8 cellular contexts compared by ENCODE assay signal in the genomic region with DNA sequence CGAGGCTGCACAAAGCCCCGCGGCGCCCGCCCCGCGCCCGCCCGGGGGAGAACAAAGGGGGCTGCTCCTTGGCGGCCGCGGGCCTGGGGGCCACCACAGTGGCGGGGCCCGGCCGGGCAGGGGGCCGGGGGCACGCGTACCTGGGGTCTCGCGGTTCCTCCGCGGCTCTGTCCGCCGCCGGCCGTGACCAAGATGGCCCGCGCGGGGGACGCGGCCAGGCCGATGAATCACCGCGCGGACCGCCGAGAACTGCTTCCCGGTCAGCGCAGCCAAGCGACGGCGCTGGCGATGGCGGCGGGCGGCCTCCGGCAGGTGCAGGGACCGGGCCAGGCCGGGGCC. TPM values are rescaled to one million over a fixed set of nuclear protein-coding genes. Genes with fewer than 3 reads are reported as not detected.
DNase-seq lines count a peak whose midpoint lies in the region; ATAC-seq, FAIRE-seq and TF ChIP-seq lines count a peak whose summit lies in the region.

A gene (minus strand): TSS at position 330 of the 339 bp plus-strand sequence. CDS start 677 bp downstream, outside the sequence.

- 0 to 2% (median 0%) methylated on average over 3 to 49 of the region's 49 CpGs; no CpG with 5 or more reads in 1 of the 5 donors for WGBS in stomach, 5 donors

- H3K36me3 ChIP-seq in astrocyte (ENCODE audit: insufficient read depth, low read length) (peaks cover 6% of the 10 kb centered on the region), keratinocyte (ENCODE audit: control insufficient read depth in 2 of 2, extremely low read depth in 1 of 2, insufficient read depth in 2 of 2, low read length in 2 of 2) (no peaks in the 10 kb centered on the region), stomach (peaks cover 0 to 24% (median 11%) of the 10 kb centered on the region in 4 donors)

- no peak for ATAC-seq in stimulated activated naive CD8-positive, alpha-beta T cell treated with anti-CD3 and anti-CD28 coated beads, Interleukin-15, Interleukin-2, amounts not matched to agents 100 U/mL and 50 U/mL, for 24 hours

- peaks cover 8% of the 10 kb centered on the region for H3K9me3 Mint-ChIP-seq in stimulated activated naive CD8-positive, alpha-beta T cell treated with anti-CD3 and anti-CD28 coated beads, Interleukin-15, Interleukin-2, amounts not matched to agents 100 ng/mL and 50 ng/mL, for 24 hours
- peaks cover 9% of the 10 kb centered on the region for H3K9me3 Mint-ChIP-seq in astrocyte (ENCODE audit: unreplicated experiment)

- TF ChIP-seq CTCF in astrocyte (IDR thresholded peaks at IDR 0.05; ENCODE audit: insufficient read depth, low read depth, low read length) (no peak), keratinocyte (optimal IDR thresholded peaks at IDR 0.05 in 1 of 3, IDR thresholded peaks at IDR 0.05 in 1 of 3, conservative IDR thresholded peaks at IDR 0.05 in 1 of 3; ENCODE audit: extremely low read depth in 1 of 3, insufficient read depth in 2 of 3, low read length in 3 of 3) (no peak), stomach (IDR thresholded peaks at IDR 0.05) (no peak)

- H3K27ac Mint-ChIP-seq in stimulated activated naive CD8-positive, alpha-beta T cell treated with anti-CD3 and anti-CD28 coated beads, Interleukin-15, Interleukin-2, amounts not matched to agents 100 ng/mL and 50 ng/mL, for 24 hours: peak within 1 kb of the TSS; percentile 86
- H3K27ac Mint-ChIP-seq in astrocyte (ENCODE audit: unreplicated experiment): peak within 1 kb of the TSS; percentile 26

- H3K9me3 ChIP-seq in astrocyte (ENCODE audit: insufficient read depth, low read depth, low read length) (no peaks in the 10 kb centered on the region), keratinocyte (ENCODE audit: control insufficient read depth, low read depth, low read length) (no peaks in the 10 kb centered on the region), stomach (peaks cover 0 to 7% (median 0%) of the 10 kb centered on the region in 4 donors)

- H3K9me1 ChIP-seq in keratinocyte (ENCODE audit: control insufficient read depth, extremely low read depth, insufficient read depth, low read length): no peaks in the 10 kb centered on the region

- intact Hi-C loops in stomach (cut with DNase I; ENCODE audit: low total_unique reads): no loop called here

- no peaks in the 10 kb centered on the region for H3K27me3 ChIP-seq in astrocyte (ENCODE audit: insufficient read depth, low read length)
- no peaks in the 10 kb centered on the region for H3K27me3 ChIP-seq in keratinocyte (ENCODE audit: control insufficient read depth, extremely low read depth, insufficient read depth, low read length)
- no peaks in the 10 kb centered on the region for H3K27me3 ChIP-seq in stomach

- H3K4me3 Mint-ChIP-seq in stimulated activated naive CD8-positive, alpha-beta T cell treated with anti-CD3 and anti-CD28 coated beads, Interleukin-15, Interleukin-2, amounts not matched to agents 100 ng/mL and 50 ng/mL, for 24 hours: peak within 1 kb of the TSS; percentile 79
- peak within 1 kb of the TSS; percentile 83 for H3K4me3 Mint-ChIP-seq in astrocyte (ENCODE audit: unreplicated experiment)

- no peak for TF ChIP-seq POLR2A in stomach (IDR thresholded peaks at IDR 0.05)

- peak within 1 kb of the TSS; percentile 88 for H3K27ac ChIP-seq in astrocyte (ENCODE audit: low read depth, low read length)
- peak within 1 kb of the TSS; percentile 31 for H3K27ac ChIP-seq in keratinocyte (ENCODE audit: control insufficient read depth, insufficient read depth, low read length)
- peak within 1 kb of the TSS; percentile 78 to 95 (median 90) for H3K27ac ChIP-seq in stomach

- H3K9ac ChIP-seq in astrocyte (ENCODE audit: low read length) (peak within 1 kb of the TSS; percentile 92), keratinocyte (ENCODE audit: control insufficient read depth, extremely low read depth, insufficient read depth, low read length) (peak within 1 kb of the TSS; percentile 66)

- peaks cover 43% of the 10 kb centered on the region for H3K4me1 Mint-ChIP-seq in stimulated activated naive CD8-positive, alpha-beta T cell treated with anti-CD3 and anti-CD28 coated beads, Interleukin-15, Interleukin-2, amounts not matched to agents 100 ng/mL and 50 ng/mL, for 24 hours (ENCODE audit: low read depth)
- H3K4me1 Mint-ChIP-seq in astrocyte (ENCODE audit: low read depth, unreplicated experiment): peaks cover 2% of the 10 kb centered on the region

- FAIRE-seq in astrocyte (lab: Jason Lieb, UNC): no peak
- no peak for FAIRE-seq in keratinocyte (lab: Jason Lieb, UNC)

- dilution Hi-C loops in keratinocyte (cut with MboI; ENCODE audit: extremely low pct_ligation_motif_present, low sequenced_read_pairs): no loop called here

- peak within 1 kb of the TSS; percentile 70 for H3K4me3 ChIP-seq in astrocyte (ENCODE audit: insufficient read depth, low read depth, low read length)
- H3K4me3 ChIP-seq in keratinocyte (ENCODE audit: control insufficient read depth in 2 of 3, extremely low read depth in 1 of 3, insufficient read depth in 2 of 3, low read depth in 1 of 3, low read length in 3 of 3): peak within 1 kb of the TSS; percentile 45 to 69 (median 69)
- peak within 1 kb of the TSS; percentile 65 to 90 (median 86) for H3K4me3 ChIP-seq in stomach

- peak within 1 kb of the TSS; percentile 97 for H3K4me2 ChIP-seq in astrocyte (ENCODE audit: low read length)
- peak within 1 kb of the TSS; percentile 71 for H3K4me2 ChIP-seq in keratinocyte (ENCODE audit: control insufficient read depth, extremely low read depth, insufficient read depth, low read depth, low read length)

- H3K79me2 ChIP-seq in astrocyte (ENCODE audit: insufficient read depth, low read length): peaks cover 50% of the 10 kb centered on the region
- H3K79me2 ChIP-seq in keratinocyte (ENCODE audit: control insufficient read depth, insufficient read depth, low read length): no peaks in the 10 kb centered on the region

- peaks cover 9% of the 10 kb centered on the region for H3K4me1 ChIP-seq in astrocyte (ENCODE audit: insufficient read depth, low read length)
- peaks cover 3% of the 10 kb centered on the region for H3K4me1 ChIP-seq in keratinocyte (ENCODE audit: control insufficient read depth, extremely low read depth, insufficient read depth, low read length)
- peaks cover 14 to 53% (median 35%) of the 10 kb centered on the region in 4 donors for H3K4me1 ChIP-seq in stomach

- no peak for DNase-seq in stimulated activated naive CD8-positive, alpha-beta T cell treated with anti-CD3 and anti-CD28 coated beads, Interleukin-15, Interleukin-2, amounts not matched to agents 100 U/mL and 50 U/mL, for 24 hours
- DNase-seq in astrocyte (ENCODE audit: low read depth) (peak; percentile 41), keratinocyte (ENCODE audit: low read depth, low spot score) (no peak), stomach (no peak), NK-92 (lab: John Stamatoyannopoulos, UW; ENCODE audit: unreplicated experiment) (no peak)
- DNase-seq in effector CD8-positive, alpha-beta T cell (lab: John Stamatoyannopoulos, UW): no peak
- no peak for DNase-seq in stimulated activated CD4-positive, alpha-beta T cell treated with anti-CD3 and anti-CD28 coated beads, Interleukin-4, amount 100 ng/mL, for 1 hour

- H4K20me1 ChIP-seq in astrocyte (ENCODE audit: insufficient read depth, low read length): peaks cover 33% of the 10 kb centered on the region
- no peaks in the 10 kb centered on the region for H4K20me1 ChIP-seq in keratinocyte (ENCODE audit: control insufficient read depth, extremely low read depth, insufficient read depth, low read length)

- peaks cover 27% of the 10 kb centered on the region for H3K36me3 Mint-ChIP-seq in stimulated activated naive CD8-positive, alpha-beta T cell treated with anti-CD3 and anti-CD28 coated beads, Interleukin-15, Interleukin-2, amounts not matched to agents 100 ng/mL and 50 ng/mL, for 24 hours (ENCODE audit: low read depth)
- peaks cover 15% of the 10 kb centered on the region for H3K36me3 Mint-ChIP-seq in astrocyte (ENCODE audit: low read depth, unreplicated experiment)

- H2AFZ ChIP-seq in astrocyte (ENCODE audit: low read depth, low read length): peak within 1 kb of the TSS; percentile 75
- H2AFZ ChIP-seq in keratinocyte (ENCODE audit: control insufficient read depth, low read length): peak within 1 kb of the TSS; percentile 43

- TF ChIP-seq EP300 in stomach (IDR thresholded peaks at IDR 0.05): no peak

- no peaks in the 10 kb centered on the region for H3K27me3 Mint-ChIP-seq in stimulated activated naive CD8-positive, alpha-beta T cell treated with anti-CD3 and anti-CD28 coated beads, Interleukin-15, Interleukin-2, amounts not matched to agents 100 ng/mL and 50 ng/mL, for 24 hours
- H3K27me3 Mint-ChIP-seq in astrocyte (ENCODE audit: low read depth, unreplicated experiment): no peaks in the 10 kb centered on the region

RNA-seq across cellular contexts. Expression of the gene that starts here (rescaled TPM):
- total RNA-seq in astrocyte (15.4 and 15.6 TPM in 2 replicates), stomach (10 to 100 TPM in 4 of 5 donors, 1 to 10 TPM in 1; 5.8 to 25.4 (median 16.9) TPM)
- polyA plus RNA-seq in keratinocyte (5.0 to 7.6 TPM (median 6.7 TPM) in 3 replicates), stomach (1 to 10 TPM; 4.0 to 9.2 (median 8.4) TPM)
- polyA plus RNA-seq in keratinocyte (2011; ENCODE audit: low read depth): 0.91 TPM
- 7.0 and 7.4 TPM in 2 replicates for polyA plus RNA-seq in keratinocyte (2011; cell fraction: cytosol; rRNA removed)
- polyA plus RNA-seq in keratinocyte (2011; cell fraction: nucleus; rRNA removed): 8.6 and 8.7 TPM in 2 replicates
- polyA plus RNA-seq in keratinocyte (2012; ENCODE audit: low replicate concordance): 3.5 and 7.6 TPM in 2 replicates
- polyA minus RNA-seq in keratinocyte: 13.0 to 21.0 TPM (median 18.0 TPM) in 3 replicates
- 17.3 TPM for polyA minus RNA-seq in keratinocyte (2011; cell fraction: cytosol; rRNA and poly(A)+ RNA removed)
- polyA minus RNA-seq in keratinocyte (2011; cell fraction: nucleus; rRNA and poly(A)+ RNA removed): 8.8 and 12.1 TPM in 2 replicates

Comparison
In these comparisons a context has a peak if more than half of its experiments do, and no peak if none do; other contexts are left out.
1. H3K27ac ChIP-seq: peak in every context shown above with its lines; median percentile 90 in stomach; 88 in astrocyte; 31 in keratinocyte.